Comparison of ENCODE assay signal across 1 cellular context in the genomic region with DNA sequence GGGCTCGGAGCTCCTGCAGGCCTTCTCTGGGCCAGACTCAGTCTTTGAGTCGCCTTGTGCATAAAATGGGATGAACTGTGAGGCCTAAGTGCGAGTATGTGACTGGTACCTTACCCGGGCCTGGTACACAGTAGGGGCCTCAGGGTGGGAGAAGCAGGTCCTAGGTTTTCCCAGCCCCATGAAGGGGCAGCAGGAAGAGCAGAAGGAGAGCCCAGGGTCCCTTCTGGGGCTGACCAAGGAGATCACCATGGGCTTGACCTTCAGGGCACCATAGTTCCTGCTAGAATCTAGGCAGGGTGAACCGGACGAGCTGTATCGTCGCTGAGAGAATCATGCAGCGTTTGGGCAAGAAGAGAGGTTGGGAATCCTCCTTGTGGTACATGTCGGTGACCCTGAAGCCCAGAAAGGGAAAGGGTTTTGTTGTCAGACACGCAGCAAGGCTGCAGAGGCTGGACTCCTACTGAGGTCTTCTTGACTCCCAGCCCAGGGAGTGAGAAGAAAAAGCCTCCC.
TF ChIP-seq lines count a peak whose summit lies in the region.

No MANE protein-coding gene starts in this region.

TF ChIP-seq in HEK293T, 16 proteins besides CTCF, POLR2A, EP300 and RAD21:
- TF ChIP-seq BHLHE40 (IDR thresholded peaks at IDR 0.05; ENCODE audit: borderline replicate concordance) (no peak), SP1 (IDR thresholded peaks at IDR 0.05) (no peak), ELF4 (IDR thresholded peaks at IDR 0.05) (no peak), LEF1 (IDR thresholded peaks at IDR 0.05; ENCODE audit: borderline replicate concordance) (no peak), FOXA1 (IDR thresholded peaks at IDR 0.05) (no peak), ARNT (IDR thresholded peaks at IDR 0.05) (no peak), HDGF (IDR thresholded peaks at IDR 0.05; ENCODE audit: borderline replicate concordance) (no peak), CTBP1 (IDR thresholded peaks at IDR 0.05; ENCODE audit: borderline replicate concordance) (no peak), L3MBTL2 (conservative IDR thresholded peaks at IDR 0.05) (no peak)
